In genomic region chrX:153727108-153727931, GRCh38 we compare ENCODE assay signal across 2 cellular contexts.
TF ChIP-seq lines count a peak whose summit lies in the region.

No MANE protein-coding gene starts in this region.

TF ChIP-seq in GM23338, 12 proteins besides CTCF, POLR2A, EP300 and RAD21 (continued from another document):
- TF ChIP-seq REST (IDR thresholded peaks at IDR 0.05; ENCODE audit: unreplicated experiment) (no peak), EZH2phosphoT487 (IDR thresholded peaks at IDR 0.05; ENCODE audit: unreplicated experiment) (no peak), CREB1 (CRISPR knock-in tag; IDR thresholded peaks at IDR 0.05; ENCODE audit: low read depth) (no peak), JUNB (IDR thresholded peaks at IDR 0.05; ENCODE audit: unreplicated experiment) (no peak), POLR2AphosphoS5 (IDR thresholded peaks at IDR 0.05; ENCODE audit: low read depth) (no peak), ETS1 (IDR thresholded peaks at IDR 0.05) (no peak), ZNF331 (CRISPR knock-in tag; IDR thresholded peaks at IDR 0.05; ENCODE audit: low read depth) (no peak), ZNF114 (CRISPR knock-in tag; IDR thresholded peaks at IDR 0.05) (no peak)
TF ChIP-seq in GM23338: peak in this region for 0.

TF ChIP-seq in HepG2, 621 proteins besides CTCF, POLR2A, EP300 and RAD21 (continued from another document and continues in another):
- TF ChIP-seq ZNF318 (CRISPR knock-in tag; IDR thresholded peaks at IDR 0.05) (no peak), TGIF2 (CRISPR knock-in tag; IDR thresholded peaks at IDR 0.05) (no peak), NPAS2 (CRISPR knock-in tag; IDR thresholded peaks at IDR 0.05; ENCODE audit: borderline replicate concordance) (no peak), HNF4A (CRISPR knock-in tag; IDR thresholded peaks at IDR 0.05) (no peak), ZC3H4 (CRISPR knock-in tag; IDR thresholded peaks at IDR 0.05; ENCODE audit: borderline replicate concordance) (no peak), MIXL1 (CRISPR knock-in tag; IDR thresholded peaks at IDR 0.05) (no peak), ZNF350 (CRISPR knock-in tag; IDR thresholded peaks at IDR 0.05; ENCODE audit: borderline replicate concordance, low read depth) (no peak), HNRNPUL1 (IDR thresholded peaks at IDR 0.05; ENCODE audit: low read depth, low read length) (no peak), TBX2 (CRISPR knock-in tag; IDR thresholded peaks at IDR 0.05; ENCODE audit: borderline replicate concordance) (peak; percentile 7; the same call in 1 of the 2 replicates), DPF2 (CRISPR knock-in tag; IDR thresholded peaks at IDR 0.05; ENCODE audit: borderline replicate concordance, low read depth) (no peak), ZNF543 (CRISPR knock-in tag; IDR thresholded peaks at IDR 0.05) (0 out of 2 replicates have a peak, but pooled peaks have one; percentile 14), FOXO4 (CRISPR knock-in tag; conservative IDR thresholded peaks at IDR 0.05) (no peak), HNRNPK (IDR thresholded peaks at IDR 0.05; ENCODE audit: low read depth, low read length, poor library complexity, severe bottlenecking) (no peak), MLLT10 (CRISPR knock-in tag; IDR thresholded peaks at IDR 0.05) (no peak), PAXIP1 (CRISPR knock-in tag; conservative IDR thresholded peaks at IDR 0.05) (no peak), PLRG1 (conservative IDR thresholded peaks at IDR 0.05) (no peak), ZNF724P (CRISPR knock-in tag; IDR thresholded peaks at IDR 0.05; ENCODE audit: borderline replicate concordance) (no peak), ZNF296 (CRISPR knock-in tag; conservative IDR thresholded peaks at IDR 0.05) (no peak), KDM5B (CRISPR knock-in tag; IDR thresholded peaks at IDR 0.05; ENCODE audit: borderline replicate concordance) (no peak), JDP2 (CRISPR knock-in tag; IDR thresholded peaks at IDR 0.05; ENCODE audit: borderline replicate concordance) (no peak), SRY (CRISPR knock-in tag; IDR thresholded peaks at IDR 0.05) (0 out of 2 replicates have a peak, but pooled peaks have one; percentile 33), GABPA (IDR thresholded peaks at IDR 0.05; ENCODE audit: low read depth, low read length) (no peak), GABPA (CRISPR knock-in tag; IDR thresholded peaks at IDR 0.05; ENCODE audit: low read depth) (peak; percentile 21; the same call in 1 of the 2 replicates), ZNF609 (CRISPR knock-in tag; IDR thresholded peaks at IDR 0.05; ENCODE audit: borderline replicate concordance) (no peak), SYNCRIP (IDR thresholded peaks at IDR 0.05; ENCODE audit: insufficient read depth, low read depth, low read length) (no peak), ZNF777 (CRISPR knock-in tag; IDR thresholded peaks at IDR 0.05) (no peak), MBNL3 (CRISPR knock-in tag; conservative IDR thresholded peaks at IDR 0.05) (no peak), TCF7 (IDR thresholded peaks at IDR 0.05; ENCODE audit: low read depth) (peak; percentile 24; the same call in 1 of the 2 replicates), THAP8 (CRISPR knock-in tag; IDR thresholded peaks at IDR 0.05; ENCODE audit: borderline replicate concordance) (no peak), MED1 (CRISPR knock-in tag; IDR thresholded peaks at IDR 0.05) (0 out of 2 replicates have a peak, but pooled peaks have one; percentile 23), NFE2L2 (IDR thresholded peaks at IDR 0.05; ENCODE audit: low read length) (no peak), HNRNPL (IDR thresholded peaks at IDR 0.05; ENCODE audit: low read depth, low read length) (0 out of 2 replicates have a peak, but pooled peaks have one; percentile 66), POLR2G (IDR thresholded peaks at IDR 0.05; ENCODE audit: low read depth, low read length) (0 out of 2 replicates have a peak, but pooled peaks have one; percentile 32)
- TF ChIP-seq, protein P1, sequence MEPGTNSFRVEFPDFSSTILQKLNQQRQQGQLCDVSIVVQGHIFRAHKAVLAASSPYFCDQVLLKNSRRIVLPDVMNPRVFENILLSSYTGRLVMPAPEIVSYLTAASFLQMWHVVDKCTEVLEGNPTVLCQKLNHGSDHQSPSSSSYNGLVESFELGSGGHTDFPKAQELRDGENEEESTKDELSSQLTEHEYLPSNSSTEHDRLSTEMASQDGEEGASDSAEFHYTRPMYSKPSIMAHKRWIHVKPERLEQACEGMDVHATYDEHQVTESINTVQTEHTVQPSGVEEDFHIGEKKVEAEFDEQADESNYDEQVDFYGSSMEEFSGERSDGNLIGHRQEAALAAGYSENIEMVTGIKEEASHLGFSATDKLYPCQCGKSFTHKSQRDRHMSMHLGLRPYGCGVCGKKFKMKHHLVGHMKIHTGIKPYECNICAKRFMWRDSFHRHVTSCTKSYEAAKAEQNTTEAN (CRISPR knock-in tag; conservative IDR thresholded peaks at IDR 0.05): no peak
